ENCODE assay signal across 1 cellular context in genomic region chr16:56389554-56389953, GRCh38.
TF ChIP-seq lines count a peak whose summit lies in the region.

No MANE protein-coding gene starts in this region.

TF ChIP-seq in A549, 52 proteins besides CTCF, POLR2A, EP300 and RAD21 (continued from another document):
- no peak for TF ChIP-seq ATOH8 (CRISPR knock-in tag; IDR thresholded peaks at IDR 0.05; ENCODE audit: low read depth)
- no peak for TF ChIP-seq FOSL2 (IDR thresholded peaks at IDR 0.05)
- peak; percentile 48; the same call in 1 of the 2 replicates for TF ChIP-seq FOSL2 (CRISPR knock-in tag; IDR thresholded peaks at IDR 0.05)
- 0 out of 2 replicates have a peak, but pooled peaks have one; percentile 12 for TF ChIP-seq JUNB (IDR thresholded peaks at IDR 0.05)
TF ChIP-seq in A549: peak in this region for 4.
